27 cellular contexts compared by ENCODE assay signal in genomic region chr4:42844422-42844821, GRCh38. TPM values are rescaled to one million over a fixed set of nuclear protein-coding genes. Genes with fewer than 3 reads are reported as not detected.
"Had no signal": no experiment of that assay in that cellular context is flagged by ENCODE, and none has a peak within 500 bp of the region (broad histone marks: within the 10 kb centered on the region; RNA-seq: fewer than 3 reads in every experiment).

No MANE protein-coding gene starts in this region.

- H3K4me3 ChIP-seq: MG63 had no signal

- H3K9ac ChIP-seq: SK-N-SH had no signal

- H3K9me3 ChIP-seq: SK-N-SH had no signal

- DNase-seq: IMR-90; Karpas-422; KG1; MG63; NCI-H1092; NCI-H1105 treated with DMSO at 0.1 percent for 48 hours; NCI-H1417 treated with DMSO at 0.1 percent for 48 hours; NCI-H146; NCI-H1694 treated with DMSO at 0.1 percent for 48 hours; NCI-H1930; NCI-H2081; NCI-H2107; NCI-H2227 treated with DMSO at 0.1 percent for 48 hours; NCI-H526; NK-92 treated with Interleukin-12 subunit alpha and Interleukin-12 subunit beta, amount 100 ng/mL, for 24 hours; PC-3; SHP77; SK-N-SH; SW 1271; T-cell had no signal

- H3K27ac ChIP-seq: RWPE1 had no signal

- ATAC-seq: HepG2, Panc1, PC-3, T-cell had no signal

- H3K36me3 ChIP-seq: MG63 had no signal

- H3K4me2 ChIP-seq: SK-N-SH had no signal

RNA-seq across cellular contexts. Expression of gene GRXCR1, which starts 48.1 kb away (rescaled TPM):
- total RNA-seq: HepG2, HT1080, IMR-90, NCI-H460, OCI-LY7, PC-3, SK-MEL-5, T-cell had no signal
